8 cellular contexts compared by ENCODE assay signal in the genomic region with DNA sequence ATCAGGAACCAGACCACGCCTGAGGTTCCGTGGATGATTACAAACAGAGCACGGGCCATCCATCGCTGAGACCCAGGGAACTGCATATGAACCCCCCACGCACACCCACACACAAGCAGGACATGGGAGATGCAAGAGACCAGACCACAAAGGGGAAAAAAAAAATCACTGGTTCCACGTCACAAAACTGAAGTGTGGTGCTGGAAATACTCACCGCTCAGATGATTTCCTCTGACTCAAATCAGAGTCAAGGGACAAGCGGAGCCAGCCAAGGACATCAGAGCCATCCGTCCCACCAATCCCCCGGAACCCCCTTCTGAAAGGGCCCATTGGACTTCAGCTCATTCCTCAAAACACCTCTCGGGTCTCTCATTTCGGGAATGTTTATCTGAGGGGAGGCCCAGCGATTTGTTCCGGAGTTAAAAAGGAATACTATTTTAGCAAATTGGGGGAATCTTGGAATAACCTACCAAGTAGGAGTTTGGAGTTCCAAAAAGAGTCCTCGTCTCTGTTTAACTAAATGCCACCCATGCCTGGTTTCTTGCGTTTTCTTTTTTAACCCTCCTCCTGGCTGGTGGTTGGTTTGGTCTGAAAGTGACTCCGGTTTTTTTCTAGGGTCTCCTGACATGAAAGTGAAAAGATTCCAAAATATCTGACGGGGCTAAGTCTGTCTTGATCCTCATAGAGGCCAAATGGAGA. TPM values are rescaled to one million over a fixed set of nuclear protein-coding genes. Genes with fewer than 3 reads are reported as not detected.
DNase-seq lines count a peak whose midpoint lies in the region; ATAC-seq, FAIRE-seq and TF ChIP-seq lines count a peak whose summit lies in the region.
"Had no signal": no experiment of that assay in that cellular context is flagged by ENCODE, and none has a peak within 500 bp of the region (broad histone marks: within the 10 kb centered on the region; RNA-seq: fewer than 3 reads in every experiment).

No MANE protein-coding gene starts in this region.

- intact Hi-C loops in CD4-positive, alpha-beta memory T cell (cut with micrococcal nuclease) = no loop called here

- H3K79me2 ChIP-seq in astrocyte (ENCODE audit: insufficient read depth, low read length) = peaks cover 40% of the 10 kb centered on the region

- CTCF ChIA-PET in CD4-positive, alpha-beta memory T cell (lab: Charles Lee; ENCODE audit: partially characterized antibody) = no interaction called here

- H3K9me3 Mint-ChIP-seq in astrocyte (ENCODE audit: unreplicated experiment) (no peaks in the 10 kb centered on the region), nephron progenitor cell (peaks cover 37% of the 10 kb centered on the region)
- H3K9me3 Mint-ChIP-seq in CD4-positive, alpha-beta memory T cell = peaks cover 0 to 3% (median 0%) of the 10 kb centered on the region in 8 donors

- H3K27ac Mint-ChIP-seq in astrocyte (ENCODE audit: unreplicated experiment) (no peak overlapping the region), nephron progenitor cell (peak overlapping the region; percentile 85)
- peak overlapping the region in 2 of 7 donors; percentile 27 to 76 for H3K27ac Mint-ChIP-seq in CD4-positive, alpha-beta memory T cell

- H3K4me2 ChIP-seq in astrocyte (ENCODE audit: low read length) = peak overlapping the region; percentile 65

- no peaks in the 10 kb centered on the region for H3K27me3 Mint-ChIP-seq in astrocyte (ENCODE audit: low read depth, unreplicated experiment)
- H3K27me3 Mint-ChIP-seq in nephron progenitor cell (ENCODE audit: low read depth, poor library complexity) = peaks cover 2% of the 10 kb centered on the region
- H3K27me3 Mint-ChIP-seq in CD4-positive, alpha-beta memory T cell = no peaks in the 10 kb centered on the region

- TF ChIP-seq CTCF in astrocyte (IDR thresholded peaks at IDR 0.05; ENCODE audit: insufficient read depth, low read depth, low read length) (no peak), nephron progenitor cell (IDR thresholded peaks at IDR 0.05) (no peak)

- ATAC-seq in GM18907 (IDR thresholded peaks at IDR 0.05; ENCODE audit: unreplicated experiment) = peak; percentile 40
- peak; percentile 52 for ATAC-seq in HG02870 (IDR thresholded peaks at IDR 0.05; ENCODE audit: unreplicated experiment)

- H3K4me3 Mint-ChIP-seq in astrocyte (ENCODE audit: unreplicated experiment) = no peak overlapping the region
- no peak overlapping the region for H3K4me3 Mint-ChIP-seq in nephron progenitor cell
- H3K4me3 Mint-ChIP-seq in CD4-positive, alpha-beta memory T cell = no peak overlapping the region

- H3K36me3 Mint-ChIP-seq in astrocyte (ENCODE audit: low read depth, unreplicated experiment) (peaks cover 3% of the 10 kb centered on the region), nephron progenitor cell (ENCODE audit: low read depth) (peaks cover 20% of the 10 kb centered on the region)
- no peaks in the 10 kb centered on the region for H3K36me3 Mint-ChIP-seq in CD4-positive, alpha-beta memory T cell

- H4K20me1 ChIP-seq in astrocyte (ENCODE audit: insufficient read depth, low read length) = peaks cover 26% of the 10 kb centered on the region

- peak; percentile 89 for DNase-seq in astrocyte (ENCODE audit: low read depth)
- DNase-seq in nephron progenitor cell = no peak
- DNase-seq in DMS114 treated with DMSO at 0.1 percent for 48 hours (lab: John Stamatoyannopoulos, UW; ENCODE audit: unreplicated experiment) = no peak
- DNase-seq in CD4-positive, alpha-beta memory T cell = no peak
- no peak for DNase-seq in HT-29 (ENCODE audit: low spot score)

- no peak overlapping the region for H2AFZ ChIP-seq in astrocyte (ENCODE audit: low read depth, low read length)

- POLR2A ChIA-PET in CD4-positive, alpha-beta memory T cell (lab: Charles Lee; ENCODE audit: partially characterized antibody) = no interaction called here

- no peaks in the 10 kb centered on the region for H3K36me3 ChIP-seq in astrocyte (ENCODE audit: insufficient read depth, low read length)
- H3K36me3 ChIP-seq in CD4-positive, alpha-beta memory T cell (ENCODE audit: insufficient read depth, low read length) = no peaks in the 10 kb centered on the region

- H3K9me3 ChIP-seq in astrocyte (ENCODE audit: insufficient read depth, low read depth, low read length) = no peaks in the 10 kb centered on the region
- H3K9me3 ChIP-seq in CD4-positive, alpha-beta memory T cell (ENCODE audit: control insufficient read depth in 1 of 2, low read length in 2 of 2) = no peaks in the 10 kb centered on the region

- no peak overlapping the region for H3K4me3 ChIP-seq in astrocyte (ENCODE audit: insufficient read depth, low read depth, low read length)
- H3K4me3 ChIP-seq in CD4-positive, alpha-beta memory T cell (ENCODE audit: low read length in 2 of 2) = no peak overlapping the region

- FAIRE-seq in astrocyte (lab: Jason Lieb, UNC) = peak; percentile 9
- FAIRE-seq: TTC549 had no signal

- peak overlapping the region; percentile 46 for H3K27ac ChIP-seq in astrocyte (ENCODE audit: low read depth, low read length)
- no peak overlapping the region for H3K27ac ChIP-seq in CD4-positive, alpha-beta memory T cell (ENCODE audit: low read depth, low read length)

- H3K9ac ChIP-seq in astrocyte (ENCODE audit: low read length) = peak overlapping the region; percentile 56

- H3K4me1 Mint-ChIP-seq in astrocyte (ENCODE audit: low read depth, unreplicated experiment) (peaks cover 9% of the 10 kb centered on the region), nephron progenitor cell (peaks cover 27% of the 10 kb centered on the region)
- H3K4me1 Mint-ChIP-seq in CD4-positive, alpha-beta memory T cell = peaks cover 0 to 11% (median 6%) of the 10 kb centered on the region in 4 donors

- H3K4me1 ChIP-seq in astrocyte (ENCODE audit: insufficient read depth, low read length) = peaks cover 23% of the 10 kb centered on the region
- H3K4me1 ChIP-seq in CD4-positive, alpha-beta memory T cell (ENCODE audit: insufficient read depth, low read length) = peaks cover 3% of the 10 kb centered on the region

- H3K27me3 ChIP-seq in astrocyte (ENCODE audit: insufficient read depth, low read length) = no peaks in the 10 kb centered on the region
- H3K27me3 ChIP-seq in CD4-positive, alpha-beta memory T cell (ENCODE audit: insufficient read depth, low read length) = no peaks in the 10 kb centered on the region

RNA-seq across cellular contexts. Expression of gene SNX8, which starts 15.0 kb away (rescaled TPM):
- 20.9 and 28.9 TPM in 2 replicates for total RNA-seq in astrocyte
- total RNA-seq in CD4-positive, alpha-beta memory T cell = 1 to 10 TPM; 6.9 to 9.9 TPM
- 1 to 10 TPM; 6.6 to 7.4 TPM for polyA plus RNA-seq in CD4-positive, alpha-beta memory T cell
- total RNA-seq in HT-29 (2014; rRNA removed; shearing (Covaris generic)) = 41.7 and 44.0 TPM in 2 replicates

RNA-seq across cellular contexts. Expression of gene EIF3B, which starts 55.3 kb away (rescaled TPM):
- total RNA-seq in astrocyte = 198 and 213 TPM in 2 replicates
- 100 to 1,000 TPM; 126 to 138 TPM for total RNA-seq in CD4-positive, alpha-beta memory T cell
- 100 to 1,000 TPM in 1 of 2 donors, 10 to 100 TPM in 1; 78.7 to 135 TPM for polyA plus RNA-seq in CD4-positive, alpha-beta memory T cell
- 430 and 463 TPM in 2 replicates for total RNA-seq in HT-29 (2014; rRNA removed; shearing (Covaris generic))

RNA-seq across cellular contexts. Expression of gene NUDT1, which starts 57.3 kb away (rescaled TPM):
- total RNA-seq in astrocyte = 10.2 and 12.0 TPM in 2 replicates
- 10 to 100 TPM; 20.9 to 21.3 TPM for total RNA-seq in CD4-positive, alpha-beta memory T cell
- 10 to 100 TPM; 41.6 to 59.2 TPM for polyA plus RNA-seq in CD4-positive, alpha-beta memory T cell
- 68.6 and 69.1 TPM in 2 replicates for total RNA-seq in HT-29 (2014; rRNA removed; shearing (Covaris generic))

RNA-seq across cellular contexts. Expression of gene MRM2, which starts 57.3 kb away (rescaled TPM):
- total RNA-seq in astrocyte = 22.5 and 22.6 TPM in 2 replicates
- 10 to 100 TPM; 17.4 to 18.1 TPM for total RNA-seq in CD4-positive, alpha-beta memory T cell
- polyA plus RNA-seq in CD4-positive, alpha-beta memory T cell = 10 to 100 TPM; 29.9 to 32.9 TPM
- 46.6 and 48.2 TPM in 2 replicates for total RNA-seq in HT-29 (2014; rRNA removed; shearing (Covaris generic))
